1 cellular context compared by ENCODE assay signal in genomic region chr12:57759360-57759980, GRCh38.
TF ChIP-seq lines count a peak whose summit lies in the region.

No MANE protein-coding gene starts in this region.

TF ChIP-seq in endothelial cell of umbilical vein, 7 proteins besides CTCF, POLR2A, EP300 and RAD21:
- TF ChIP-seq EZH2 (IDR thresholded peaks at IDR 0.05; ENCODE audit: borderline replicate concordance, low read depth, low read length, severe bottlenecking) (no peak), MYC (IDR thresholded peaks at IDR 0.05; ENCODE audit: low read depth, low read length) (no peak), FOS (IDR thresholded peaks at IDR 0.05; ENCODE audit: borderline replicate concordance, insufficient read depth, low read length) (no peak), POLR2AphosphoS5 (IDR thresholded peaks at IDR 0.05; ENCODE audit: insufficient read depth, low read depth, low read length) (no peak), GATA2 (IDR thresholded peaks at IDR 0.05; ENCODE audit: insufficient read depth, insufficient read length, low read depth, low read length) (no peak), MAX (IDR thresholded peaks at IDR 0.05; ENCODE audit: insufficient read depth, insufficient read length) (no peak), JUN (IDR thresholded peaks at IDR 0.05; ENCODE audit: borderline replicate concordance, insufficient read depth, insufficient read length, low read depth) (no peak)
